2 cellular contexts compared by ENCODE assay signal in genomic region chr5:168583742-168584482, GRCh38.
TF ChIP-seq lines count a peak whose summit lies in the region.

No MANE protein-coding gene starts in this region.

TF ChIP-seq in K562, 482 proteins besides CTCF, POLR2A, EP300 and RAD21 (continued from another document):
- peak; percentile 98 for TF ChIP-seq SPI1 (IDR thresholded peaks at IDR 0.05; ENCODE audit: borderline replicate concordance, low read depth, low read length)
- TF ChIP-seq RBBP5 (IDR thresholded peaks at IDR 0.05; ENCODE audit: borderline replicate concordance, insufficient read depth, low read length, poor library complexity, severe bottlenecking) = no peak
- peak; percentile 27; the same call in 1 of the 2 replicates for TF ChIP-seq MAFF (IDR thresholded peaks at IDR 0.05; ENCODE audit: low read length)
- TF ChIP-seq NFE2 (IDR thresholded peaks at IDR 0.05; ENCODE audit: low read depth) = peak; percentile 62; the same call in 1 of the 2 replicates
- TF ChIP-seq MAFK (IDR thresholded peaks at IDR 0.05; ENCODE audit: low read length) = no peak
TF ChIP-seq in K562: peak in this region for 3.

TF ChIP-seq in GM23338, 12 proteins besides CTCF, POLR2A, EP300 and RAD21:
- TF ChIP-seq ETS1 (IDR thresholded peaks at IDR 0.05) (no peak), CREB1 (CRISPR knock-in tag; IDR thresholded peaks at IDR 0.05; ENCODE audit: low read depth) (no peak), STAT1 (IDR thresholded peaks at IDR 0.05; ENCODE audit: unreplicated experiment) (no peak), EZH2 (IDR thresholded peaks at IDR 0.05; ENCODE audit: low read depth, unreplicated experiment) (no peak), JUNB (IDR thresholded peaks at IDR 0.05; ENCODE audit: unreplicated experiment) (no peak), NANOG (IDR thresholded peaks at IDR 0.05; ENCODE audit: borderline replicate concordance) (no peak), EZH2phosphoT487 (IDR thresholded peaks at IDR 0.05; ENCODE audit: unreplicated experiment) (no peak), ZNF331 (CRISPR knock-in tag; IDR thresholded peaks at IDR 0.05; ENCODE audit: low read depth) (no peak)
- TF ChIP-seq, protein P1, sequence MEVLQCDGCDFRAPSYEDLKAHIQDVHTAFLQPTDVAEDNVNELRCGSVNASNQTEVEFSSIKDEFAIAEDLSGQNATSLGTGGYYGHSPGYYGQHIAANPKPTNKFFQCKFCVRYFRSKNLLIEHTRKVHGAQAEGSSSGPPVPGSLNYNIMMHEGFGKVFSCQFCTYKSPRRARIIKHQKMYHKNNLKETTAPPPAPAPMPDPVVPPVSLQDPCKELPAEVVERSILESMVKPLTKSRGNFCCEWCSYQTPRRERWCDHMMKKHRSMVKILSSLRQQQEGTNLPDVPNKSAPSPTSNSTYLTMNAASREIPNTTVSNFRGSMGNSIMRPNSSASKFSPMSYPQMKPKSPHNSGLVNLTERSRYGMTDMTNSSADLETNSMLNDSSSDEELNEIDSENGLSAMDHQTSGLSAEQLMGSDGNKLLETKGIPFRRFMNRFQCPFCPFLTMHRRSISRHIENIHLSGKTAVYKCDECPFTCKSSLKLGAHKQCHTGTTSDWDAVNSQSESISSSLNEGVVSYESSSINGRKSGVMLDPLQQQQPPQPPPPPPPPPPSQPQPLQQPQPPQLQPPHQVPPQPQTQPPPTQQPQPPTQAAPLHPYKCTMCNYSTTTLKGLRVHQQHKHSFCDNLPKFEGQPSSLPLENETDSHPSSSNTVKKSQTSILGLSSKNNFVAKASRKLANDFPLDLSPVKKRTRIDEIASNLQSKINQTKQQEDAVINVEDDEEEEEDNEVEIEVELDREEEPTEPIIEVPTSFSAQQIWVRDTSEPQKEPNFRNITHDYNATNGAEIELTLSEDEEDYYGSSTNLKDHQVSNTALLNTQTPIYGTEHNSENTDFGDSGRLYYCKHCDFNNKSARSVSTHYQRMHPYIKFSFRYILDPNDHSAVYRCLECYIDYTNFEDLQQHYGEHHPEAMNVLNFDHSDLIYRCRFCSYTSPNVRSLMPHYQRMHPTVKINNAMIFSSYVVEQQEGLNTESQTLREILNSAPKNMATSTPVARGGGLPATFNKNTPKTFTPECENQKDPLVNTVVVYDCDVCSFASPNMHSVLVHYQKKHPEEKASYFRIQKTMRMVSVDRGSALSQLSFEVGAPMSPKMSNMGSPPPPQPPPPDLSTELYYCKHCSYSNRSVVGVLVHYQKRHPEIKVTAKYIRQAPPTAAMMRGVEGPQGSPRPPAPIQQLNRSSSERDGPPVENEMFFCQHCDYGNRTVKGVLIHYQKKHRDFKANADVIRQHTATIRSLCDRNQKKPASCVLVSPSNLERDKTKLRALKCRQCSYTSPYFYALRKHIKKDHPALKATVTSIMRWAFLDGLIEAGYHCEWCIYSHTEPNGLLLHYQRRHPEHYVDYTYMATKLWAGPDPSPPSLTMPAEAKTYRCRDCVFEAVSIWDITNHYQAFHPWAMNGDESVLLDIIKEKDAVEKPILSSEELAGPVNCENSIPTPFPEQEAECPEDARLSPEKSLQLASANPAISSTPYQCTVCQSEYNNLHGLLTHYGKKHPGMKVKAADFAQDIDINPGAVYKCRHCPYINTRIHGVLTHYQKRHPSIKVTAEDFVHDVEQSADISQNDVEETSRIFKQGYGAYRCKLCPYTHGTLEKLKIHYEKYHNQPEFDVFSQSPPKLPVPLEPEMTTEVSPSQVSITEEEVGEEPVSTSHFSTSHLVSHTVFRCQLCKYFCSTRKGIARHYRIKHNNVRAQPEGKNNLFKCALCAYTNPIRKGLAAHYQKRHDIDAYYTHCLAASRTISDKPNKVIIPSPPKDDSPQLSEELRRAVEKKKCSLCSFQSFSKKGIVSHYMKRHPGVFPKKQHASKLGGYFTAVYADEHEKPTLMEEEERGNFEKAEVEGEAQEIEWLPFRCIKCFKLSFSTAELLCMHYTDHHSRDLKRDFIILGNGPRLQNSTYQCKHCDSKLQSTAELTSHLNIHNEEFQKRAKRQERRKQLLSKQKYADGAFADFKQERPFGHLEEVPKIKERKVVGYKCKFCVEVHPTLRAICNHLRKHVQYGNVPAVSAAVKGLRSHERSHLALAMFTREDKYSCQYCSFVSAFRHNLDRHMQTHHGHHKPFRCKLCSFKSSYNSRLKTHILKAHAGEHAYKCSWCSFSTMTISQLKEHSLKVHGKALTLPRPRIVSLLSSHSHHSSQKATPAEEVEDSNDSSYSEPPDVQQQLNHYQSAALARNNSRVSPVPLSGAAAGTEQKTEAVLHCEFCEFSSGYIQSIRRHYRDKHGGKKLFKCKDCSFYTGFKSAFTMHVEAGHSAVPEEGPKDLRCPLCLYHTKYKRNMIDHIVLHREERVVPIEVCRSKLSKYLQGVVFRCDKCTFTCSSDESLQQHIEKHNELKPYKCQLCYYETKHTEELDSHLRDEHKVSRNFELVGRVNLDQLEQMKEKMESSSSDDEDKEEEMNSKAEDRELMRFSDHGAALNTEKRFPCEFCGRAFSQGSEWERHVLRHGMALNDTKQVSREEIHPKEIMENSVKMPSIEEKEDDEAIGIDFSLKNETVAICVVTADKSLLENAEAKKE (CRISPR knock-in tag; IDR thresholded peaks at IDR 0.05) = no peak
